ENCODE assay signal across 11 cellular contexts in genomic region chr14:74552623-74553022, GRCh38. TPM values are rescaled to one million over a fixed set of nuclear protein-coding genes. Genes with fewer than 3 reads are reported as not detected.
A peak's percentile ranks its signal among the peaks of the same experiment; 100 is the strongest.
DNase-seq lines count a peak whose midpoint lies in the region; ATAC-seq and TF ChIP-seq lines count a peak whose summit lies in the region.
"Had no signal": no experiment of that assay in that cellular context is flagged by ENCODE, and none has a peak within 500 bp of the region (broad histone marks: within the 10 kb centered on the region; RNA-seq: fewer than 3 reads in every experiment).

No MANE protein-coding gene starts in this region.

- ATAC-seq in body of pancreas (no peak), left ventricle myocardium superior (peak; percentile 52), GM19324 (IDR thresholded peaks at IDR 0.05; ENCODE audit: low FRiP score, unreplicated experiment) (no peak), GM19397 (IDR thresholded peaks at IDR 0.05; ENCODE audit: unreplicated experiment) (no peak)
- ATAC-seq: HCT116 had no signal

- peaks cover 14% of the 10 kb centered on the region for H3K27me3 Mint-ChIP-seq in endothelial cell (ENCODE audit: unreplicated experiment)

- H3K9me3 Mint-ChIP-seq in endothelial cell (ENCODE audit: unreplicated experiment) = no peaks in the 10 kb centered on the region

- H3K36me3 ChIP-seq in body of pancreas (replicated peaks in 1 of 2; ENCODE audit: insufficient read depth in 1 of 2, low read depth in 2 of 2) = no peaks in the 10 kb centered on the region

- H3K4me1 ChIP-seq in body of pancreas = peaks cover 14% of the 10 kb centered on the region

- H3K27ac ChIP-seq in body of pancreas = peak overlapping the region in 2 of 4 donors; percentile 38 to 43

- no peaks in the 10 kb centered on the region for H3K27me3 ChIP-seq in body of pancreas

- 79% methylated on average over 6 of the region's 6 CpGs; no CpG with 5 or more reads in 1 of the 2 donors for WGBS in body of pancreas, 2 donors

- H3K4me3 ChIP-seq in body of pancreas = no peak overlapping the region

- no peak overlapping the region for H3K27ac Mint-ChIP-seq in endothelial cell (ENCODE audit: unreplicated experiment)

- TF ChIP-seq POLR2A in body of pancreas (IDR thresholded peaks at IDR 0.05) = no peak

- no peak overlapping the region for H3K4me3 Mint-ChIP-seq in endothelial cell (ENCODE audit: unreplicated experiment)

- H3K4me1 Mint-ChIP-seq in endothelial cell (ENCODE audit: unreplicated experiment) = peaks cover 13% of the 10 kb centered on the region

- H3K9me3 ChIP-seq in body of pancreas = no peaks in the 10 kb centered on the region

- peak; percentile 90 for DNase-seq in AG20443 (ENCODE audit: low spot score)
- peak; percentile 25 to 50 (median 42) for DNase-seq in body of pancreas
- DNase-seq in left ventricle myocardium superior = peak; percentile 86
- DNase-seq in pulmonary artery endothelial cell (ENCODE audit: low read depth, low spot score) = peak; percentile 40
- no peak for DNase-seq in endothelial cell (ENCODE audit: low spot score)
- DNase-seq in activated T-cell treated with anti-CD3 and anti-CD28 coated beads, Interleukin-2, amount 50 U/mL, for 48 hours = no peak
- DNase-seq: NCI-H1092, NCI-H774 had no signal

- intact Hi-C loops in body of pancreas (cut with DNase I) (no loop called here), left ventricle myocardium superior (cut with micrococcal nuclease) (no loop called here)

- TF ChIP-seq CTCF in body of pancreas (IDR thresholded peaks at IDR 0.05) = no peak
- TF ChIP-seq CTCF in endothelial cell (IDR thresholded peaks at IDR 0.05; ENCODE audit: unreplicated experiment) = no peak

- H3K36me3 Mint-ChIP-seq in endothelial cell (ENCODE audit: low read depth, unreplicated experiment) = no peaks in the 10 kb centered on the region

RNA-seq across cellular contexts. Expression of gene ISCA2, which starts 59.1 kb away (rescaled TPM):
- total RNA-seq in body of pancreas (10 to 100 TPM in 1 of 2 donors, 1 to 10 TPM in 1; 4.3 to 17.6 TPM), left ventricle myocardium superior (37.5 TPM), pulmonary artery endothelial cell (12.0 and 16.7 TPM in 2 replicates), endothelial cell (ENCODE audit: unreplicated experiment) (31.4 TPM)

RNA-seq across cellular contexts. Expression of gene LTBP2, which starts 59.4 kb away (rescaled TPM):
- total RNA-seq in body of pancreas (10 to 100 TPM; 15.8 to 20.4 TPM), left ventricle myocardium superior (16.0 TPM), pulmonary artery endothelial cell (122 and 232 TPM in 2 replicates), endothelial cell (ENCODE audit: unreplicated experiment) (1.9 TPM)

RNA-seq across cellular contexts. Expression of gene NPC2, which starts 59.5 kb away (rescaled TPM):
- total RNA-seq in body of pancreas (100 to 1,000 TPM in 1 of 2 donors, 10 to 100 TPM in 1; 97.5 to 130 TPM), left ventricle myocardium superior (105 TPM), pulmonary artery endothelial cell (238 and 317 TPM in 2 replicates), endothelial cell (ENCODE audit: unreplicated experiment) (246 TPM)

Comparison
In these comparisons a context has a peak if more than half of its experiments do, and no peak if none do; other contexts are left out.
1. DNase-seq: peak in AG20443 (single experiment), body of pancreas (4 of 4), left ventricle myocardium superior (single experiment) and pulmonary artery endothelial cell (single experiment); none in endothelial cell (single experiment) and activated T-cell treated with anti-CD3 and anti-CD28 coated beads, Interleukin-2, amount 50 U/mL, for 48 hours (0 of 2).